In genomic region chr1:116151739-116152576, GRCh38 we compare ENCODE assay signal across 8 cellular contexts. TPM values are rescaled to one million over a fixed set of nuclear protein-coding genes. Genes with fewer than 3 reads are reported as not detected.
A peak's percentile ranks its signal among the peaks of the same experiment; 100 is the strongest.
DNase-seq lines count a peak whose midpoint lies in the region; ATAC-seq lines count a peak whose summit lies in the region.

No MANE protein-coding gene starts in this region.

- peaks cover 1 to 5% of the 10 kb centered on the region in 2 donors for H3K36me3 Mint-ChIP-seq in activated T-cell treated with anti-CD3 and anti-CD28 coated beads, Interleukin-2, amount 50 U/mL, for 72 hours (ENCODE audit: insufficient read depth in 2 of 2)
- H3K36me3 Mint-ChIP-seq in natural killer cell treated with Interleukin-12 subunit alpha and Interleukin-12 subunit beta and Interleukin-15 and Interleukin-18, amount 100 ng/mL, for 72 hours, result no peaks in the 10 kb centered on the region

- DNase-seq in DMS 273 (lab: John Stamatoyannopoulos, UW; ENCODE audit: unreplicated experiment), result peak; percentile 91
- DNase-seq in HUDEP-2 (lab: John Stamatoyannopoulos, UW; ENCODE audit: unreplicated experiment in 76 of 76), result peak in 54 of 76 experiments; percentile 5 to 68 (median 34)
- DNase-seq in OCI-M1 (lab: John Stamatoyannopoulos, UW), result peak; percentile 88
- DNase-seq in activated T-cell treated with anti-CD3 and anti-CD28 coated beads, Interleukin-2, amount 50 U/mL, for 72 hours, result peak; percentile 84 to 89
- peak; percentile 61 for DNase-seq in fibroblast of peridontal ligament (ENCODE audit: extremely low read depth)
- peak; percentile 91 for DNase-seq in natural killer cell treated with Interleukin-12 subunit alpha and Interleukin-12 subunit beta and Interleukin-15 and Interleukin-18, amount 100 ng/mL, for 72 hours (ENCODE audit: low spot score)
- DNase-seq in stimulated activated naive CD4-positive, alpha-beta T cell treated with Interleukin-2 at 50 U/mL for 16 hours (lab: John Stamatoyannopoulos, UW), result peak; percentile 71

- peak overlapping the region; percentile 78 to 81 for H3K4me3 Mint-ChIP-seq in activated T-cell treated with anti-CD3 and anti-CD28 coated beads, Interleukin-2, amount 50 U/mL, for 72 hours
- peak overlapping the region; percentile 67 for H3K4me3 Mint-ChIP-seq in natural killer cell treated with Interleukin-12 subunit alpha and Interleukin-12 subunit beta and Interleukin-15 and Interleukin-18, amount 100 ng/mL, for 72 hours

- ATAC-seq in GM21423 (IDR thresholded peaks at IDR 0.05; ENCODE audit: unreplicated experiment), result peak; percentile 92
- peak; percentile 96 for ATAC-seq in activated T-cell treated with anti-CD3 and anti-CD28 coated beads, Interleukin-2, amount 50 U/mL, for 72 hours (replicated peaks in 1 of 2)
- peak; percentile 98 for ATAC-seq in natural killer cell treated with Interleukin-12 subunit alpha and Interleukin-12 subunit beta and Interleukin-15 and Interleukin-18, amount 100 ng/mL, for 72 hours

- no peaks in the 10 kb centered on the region for H3K9me3 Mint-ChIP-seq in activated T-cell treated with anti-CD3 and anti-CD28 coated beads, Interleukin-2, amount 50 U/mL, for 72 hours
- H3K9me3 Mint-ChIP-seq in natural killer cell treated with Interleukin-12 subunit alpha and Interleukin-12 subunit beta and Interleukin-15 and Interleukin-18, amount 100 ng/mL, for 72 hours, result no peaks in the 10 kb centered on the region

- peaks cover 17% of the 10 kb centered on the region for H3K27me3 Mint-ChIP-seq in activated T-cell treated with anti-CD3 and anti-CD28 coated beads, Interleukin-2, amount 50 U/mL, for 72 hours (ENCODE audit: low read depth)
- peaks cover 0 to 23% of the 10 kb centered on the region in 2 donors for H3K27me3 Mint-ChIP-seq in natural killer cell treated with Interleukin-12 subunit alpha and Interleukin-12 subunit beta and Interleukin-15 and Interleukin-18, amount 100 ng/mL, for 72 hours

- peak overlapping the region; percentile 67 for H3K27ac Mint-ChIP-seq in activated T-cell treated with anti-CD3 and anti-CD28 coated beads, Interleukin-2, amount 50 U/mL, for 72 hours
- peak overlapping the region in 1 of 2 donors; percentile 69 for H3K27ac Mint-ChIP-seq in natural killer cell treated with Interleukin-12 subunit alpha and Interleukin-12 subunit beta and Interleukin-15 and Interleukin-18, amount 100 ng/mL, for 72 hours

- H3K4me1 Mint-ChIP-seq in activated T-cell treated with anti-CD3 and anti-CD28 coated beads, Interleukin-2, amount 50 U/mL, for 72 hours (ENCODE audit: low read depth), result peaks cover 23% of the 10 kb centered on the region
- peaks cover 5 to 22% of the 10 kb centered on the region in 2 donors for H3K4me1 Mint-ChIP-seq in natural killer cell treated with Interleukin-12 subunit alpha and Interleukin-12 subunit beta and Interleukin-15 and Interleukin-18, amount 100 ng/mL, for 72 hours (ENCODE audit: low read depth in 2 of 2)

RNA-seq across cellular contexts. Expression of gene MAB21L3, which starts 40.8 kb away (rescaled TPM):
- total RNA-seq in activated T-cell treated with anti-CD3 and anti-CD28 coated beads, Interleukin-2, amount 50 U/mL, for 72 hours, result under 1 TPM in 1 of 2 donors, not detected in 1; 0.14 TPM
- not detected for total RNA-seq in natural killer cell treated with Interleukin-12 subunit alpha and Interleukin-12 subunit beta and Interleukin-15 and Interleukin-18, amount 100 ng/mL, for 72 hours

Comparison
In these comparisons a context has a peak if more than half of its experiments do, and no peak if none do; other contexts are left out.
1. Peak in every context shown above with its lines: DNase-seq and ATAC-seq.
2. DNase-seq: peak in every context shown above with its lines; median percentile 91 in DMS 273; 91 in natural killer cell treated with Interleukin-12 subunit alpha and Interleukin-12 subunit beta and Interleukin-15 and Interleukin-18, amount 100 ng/mL, for 72 hours; 88 in OCI-M1; 86 in activated T-cell treated with anti-CD3 and anti-CD28 coated beads, Interleukin-2, amount 50 U/mL, for 72 hours; 71 in stimulated activated naive CD4-positive, alpha-beta T cell treated with Interleukin-2 at 50 U/mL for 16 hours; 61 in fibroblast of peridontal ligament; 34 in HUDEP-2.